ENCODE assay signal across 8 cellular contexts in the genomic region with DNA sequence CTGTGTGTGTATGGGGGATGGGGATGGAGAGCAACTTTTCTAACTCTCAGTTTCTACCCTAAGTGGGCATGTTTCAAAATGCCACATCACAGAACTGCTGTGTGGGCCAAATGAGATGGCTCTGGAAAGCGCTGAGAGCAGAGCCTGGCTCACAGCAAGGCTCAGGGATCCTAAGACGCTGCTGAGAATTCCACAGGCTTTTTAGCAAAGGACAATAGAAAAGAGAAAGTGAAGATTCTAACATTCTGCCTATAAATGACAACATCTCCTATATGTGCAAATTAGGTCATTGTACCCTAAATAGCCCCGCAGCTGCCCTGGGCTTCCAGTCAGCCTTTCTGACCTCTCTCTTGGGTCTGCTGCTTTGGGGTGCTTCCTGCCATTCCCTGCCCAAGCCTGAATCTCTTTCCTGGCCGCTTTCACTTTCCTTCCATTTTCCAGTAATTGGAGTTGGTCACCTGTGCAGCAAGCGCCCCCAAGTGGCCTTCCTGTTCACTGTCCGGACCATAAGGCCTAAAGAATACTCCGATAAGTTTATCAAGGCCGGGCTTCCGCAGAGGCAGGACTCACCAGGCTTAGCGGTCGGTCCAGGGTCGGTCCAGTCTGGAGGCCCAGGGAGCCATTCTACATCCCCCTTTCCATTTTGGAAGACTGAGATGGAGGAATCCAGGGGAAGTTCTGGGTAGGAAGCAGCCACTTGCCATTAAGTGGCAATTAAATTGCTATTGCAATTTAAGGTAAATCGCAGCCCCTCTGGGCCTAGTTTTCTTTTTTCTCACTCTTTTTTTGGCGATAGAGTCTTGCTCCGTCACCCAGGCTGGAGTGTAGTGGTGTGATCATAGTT. TPM values are rescaled to one million over a fixed set of nuclear protein-coding genes. Genes with fewer than 3 reads are reported as not detected.
A peak's percentile ranks its signal among the peaks of the same experiment; 100 is the strongest.
DNase-seq lines count a peak whose midpoint lies in the region; ATAC-seq and TF ChIP-seq lines count a peak whose summit lies in the region.

No MANE protein-coding gene starts in this region.

- H2BK120ac ChIP-seq in H9 (ENCODE audit: low read depth, low read length, poor library complexity, severe bottlenecking): no peak overlapping the region

- no peak overlapping the region for H3K9ac ChIP-seq in H9 (ENCODE audit: extremely low read depth, insufficient read length, low read length)

- peaks cover 16% of the 10 kb centered on the region for H3K23me2 ChIP-seq in H9 (ENCODE audit: insufficient read length, low read depth, low read length, poor library complexity, severe bottlenecking)

- H3K27me3 Mint-ChIP-seq in H9 (ENCODE audit: low read depth) (no peaks in the 10 kb centered on the region; the same call in 1 of the 2 replicates), chondrocyte (ENCODE audit: low read depth) (no peaks in the 10 kb centered on the region)
- no peaks in the 10 kb centered on the region for H3K27me3 Mint-ChIP-seq in activated CD4-positive, alpha-beta T cell treated with anti-CD3 and anti-CD28 coated beads for 36 hours

- POLR2A ChIA-PET in activated CD4-positive, alpha-beta T cell treated with anti-CD3 and anti-CD28 coated beads for 36 hours (lab: Charles Lee): no interaction called here

- no peaks in the 10 kb centered on the region for H3K79me2 ChIP-seq in H9 (ENCODE audit: insufficient read depth, low read length)

- H3K4me3 Mint-ChIP-seq in H9 (peak overlapping the region in 1 of 2 experiments; percentile 50; a peak in 3 of 5 replicates), chondrocyte (ENCODE audit: unreplicated experiment) (peak overlapping the region; percentile 63)
- peak overlapping the region; percentile 64 for H3K4me3 Mint-ChIP-seq in activated CD4-positive, alpha-beta T cell treated with anti-CD3 and anti-CD28 coated beads for 36 hours

- CTCF ChIA-PET in activated CD4-positive, alpha-beta T cell treated with anti-CD3 and anti-CD28 coated beads for 36 hours (lab: Charles Lee): interaction anchor here (0.6 to 3.5 kb wide), 25 partner anchors 10 to 205 kb away, joined by 3 to 14 read pairs (median 4); no protein-coding TSS in a partner anchor

- H3T11ph ChIP-seq in H9 (ENCODE audit: low read length): no peak overlapping the region

- no peak overlapping the region for H2AK5ac ChIP-seq in H9 (ENCODE audit: insufficient read length, low read length)

- H2BK12ac ChIP-seq in H9 (ENCODE audit: insufficient read length, low read depth, low read length): no peak overlapping the region

- H2AFZ ChIP-seq in H9 (ENCODE audit: low read length): no peak overlapping the region

- intact Hi-C loops in activated CD4-positive, alpha-beta T cell treated with anti-CD3 and anti-CD28 coated beads for 36 hours (cut with DNase I, micrococcal nuclease): loop anchor here (1.0 to 5.0 kb wide), 5 partner anchors 49 to 200 kb away; partner anchors contain the start of gene FLOT1 (in 1 of the 2)
- intact Hi-C loops in left colon (cut with DNase I, micrococcal nuclease): loop anchor here in 1 of 2 donors (5.0 kb wide), 2 partner anchors 50 to 135 kb away; partner anchors contain the start of genes FLOT1 and IER3

- H3K4me1 ChIP-seq in H9 (ENCODE audit: insufficient read depth, low read length): peaks cover 6% of the 10 kb centered on the region; the same call in 1 of the 2 replicates

- H3K27ac ChIP-seq in H9 (ENCODE audit: insufficient read length, low read depth, low read length): no peak overlapping the region

- no peak overlapping the region for H2BK15ac ChIP-seq in H9 (ENCODE audit: low read depth, low read length)

- no peak overlapping the region for H4K91ac ChIP-seq in H9 (ENCODE audit: insufficient read length, low read depth, low read length)

- no peak overlapping the region for H3K14ac ChIP-seq in H9 (ENCODE audit: insufficient read depth, low read length)

- peak; percentile 95 for TF ChIP-seq CTCF in H9 (conservative IDR thresholded peaks at IDR 0.05)
- TF ChIP-seq CTCF in chondrocyte (IDR thresholded peaks at IDR 0.05): peak; percentile 98

- H3K23ac ChIP-seq in H9 (ENCODE audit: insufficient read length, low read depth, low read length): no peak overlapping the region

- no peak overlapping the region for H2BK20ac ChIP-seq in H9 (ENCODE audit: low read depth, low read length, poor library complexity, severe bottlenecking)

- no peaks in the 10 kb centered on the region for H3K27me3 ChIP-seq in H9 (ENCODE audit: insufficient read depth, low read length)

- H3K4me2 ChIP-seq in H9 (ENCODE audit: insufficient read depth, insufficient read length, low read length): no peak overlapping the region

- H3K4ac ChIP-seq in H9 (ENCODE audit: low read depth, low read length): no peak overlapping the region

- no peak overlapping the region for H4K8ac ChIP-seq in H9 (replicated peaks; ENCODE audit: insufficient read length, low read depth, low read length)

- H3K4me1 Mint-ChIP-seq in H9: peaks cover 55 to 61% of the 10 kb centered on the region in 2 experiments
- peaks cover 24% of the 10 kb centered on the region for H3K4me1 Mint-ChIP-seq in activated CD4-positive, alpha-beta T cell treated with anti-CD3 and anti-CD28 coated beads for 36 hours
- peaks cover 65% of the 10 kb centered on the region for H3K4me1 Mint-ChIP-seq in chondrocyte (ENCODE audit: low read depth)

- H4K20me1 ChIP-seq in H9 (ENCODE audit: control insufficient read depth, insufficient read depth, insufficient read length): no peaks in the 10 kb centered on the region

- ATAC-seq in activated CD4-positive, alpha-beta T cell treated with anti-CD3 and anti-CD28 coated beads for 36 hours: peak; percentile 84
- peak; percentile 79 for ATAC-seq in left colon
- no peak for ATAC-seq in HG03354 (IDR thresholded peaks at IDR 0.05; ENCODE audit: poor library complexity, severe bottlenecking, unreplicated experiment)

- H3K18ac ChIP-seq in H9 (ENCODE audit: insufficient read length, low read depth, low read length): no peak overlapping the region

- H3K9me3 ChIP-seq in H9 (ENCODE audit: control insufficient read depth, low read depth, low read length): no peaks in the 10 kb centered on the region

- no peak overlapping the region for H4K5ac ChIP-seq in H9 (ENCODE audit: insufficient read length, low read depth, low read length)

- H3K79me1 ChIP-seq in H9 (ENCODE audit: insufficient read depth, low read depth, low read length, poor library complexity, severe bottlenecking): no peaks in the 10 kb centered on the region

- H3K36me3 Mint-ChIP-seq in H9 (ENCODE audit: insufficient read depth in 1 of 3, low read depth in 3 of 3) (peaks cover 5 to 22% (median 6%) of the 10 kb centered on the region in 3 experiments; a peak in 6 of 7 replicates), chondrocyte (ENCODE audit: low read depth) (peaks cover 5% of the 10 kb centered on the region)
- H3K36me3 Mint-ChIP-seq in activated CD4-positive, alpha-beta T cell treated with anti-CD3 and anti-CD28 coated beads for 36 hours (ENCODE audit: low read depth): no peaks in the 10 kb centered on the region

- WGBS in H9 (ENCODE audit: extremely low coverage, insufficient read length, low lambda C conversion rate): no CpG with 5 or more reads among the region's 15 CpGs

- H2BK5ac ChIP-seq in H9 (ENCODE audit: insufficient read length, low read length): no peak overlapping the region

- DNase-seq in AG20443 (ENCODE audit: low spot score) (peak; percentile 88), H9 (peak; percentile 89), NCI-H446 (lab: John Stamatoyannopoulos, UW) (peak; percentile 86 to 87), chondrocyte (ENCODE audit: low spot score) (peak; percentile 84), left colon (peak; percentile 89 to 94)
- peak; percentile 86 for DNase-seq in activated CD4-positive, alpha-beta T cell treated with anti-CD3 and anti-CD28 coated beads for 36 hours
- peak; percentile 47 to 63 (median 54) for DNase-seq in stimulated activated CD4-positive, alpha-beta T cell treated with anti-CD3 and anti-CD28 coated beads, Interleukin-1b, Interleukin-23, amount 100 ng/mL, for 24 hours (ENCODE audit: low read depth in 4 of 4, low spot score in 1 of 4)

- H3K9me3 Mint-ChIP-seq in H9 (peaks cover 12 to 23% of the 10 kb centered on the region in 2 experiments), chondrocyte (ENCODE audit: low read depth) (peaks cover 7% of the 10 kb centered on the region)
- no peaks in the 10 kb centered on the region for H3K9me3 Mint-ChIP-seq in activated CD4-positive, alpha-beta T cell treated with anti-CD3 and anti-CD28 coated beads for 36 hours (ENCODE audit: low read depth)

- peak overlapping the region; percentile 85 to 93 (median 89); a peak in 6 of 7 replicates for H3K27ac Mint-ChIP-seq in H9
- H3K27ac Mint-ChIP-seq in activated CD4-positive, alpha-beta T cell treated with anti-CD3 and anti-CD28 coated beads for 36 hours: peak overlapping the region; percentile 85
- peak overlapping the region; percentile 99 for H3K27ac Mint-ChIP-seq in chondrocyte (ENCODE audit: unreplicated experiment)

- H3K56ac ChIP-seq in H9 (ENCODE audit: insufficient read length, low read depth, low read length): no peak overlapping the region

RNA-seq across cellular contexts. Expression of gene DDR1, which starts 6.7 kb away (rescaled TPM):
- total RNA-seq in H9 (2021): 254 and 258 TPM in 2 replicates
- 10 to 100 TPM in 1 of 2 experiments, 1 to 10 TPM in 1; 9.5 to 12.6 TPM for total RNA-seq in activated CD4-positive, alpha-beta T cell treated with anti-CD3 and anti-CD28 coated beads for 36 hours
- total RNA-seq in chondrocyte: 112 to 157 TPM (median 117 TPM) in 3 replicates
- 100 to 1,000 TPM; 297 to 333 TPM for total RNA-seq in left colon

RNA-seq across cellular contexts. Expression of gene GTF2H4, which starts 30.4 kb away (rescaled TPM):
- total RNA-seq in H9 (2021): 58.2 and 60.8 TPM in 2 replicates
- total RNA-seq in activated CD4-positive, alpha-beta T cell treated with anti-CD3 and anti-CD28 coated beads for 36 hours: 10 to 100 TPM; 35.9 to 40.9 TPM
- 39.5 to 54.6 TPM (median 40.1 TPM) in 3 replicates for total RNA-seq in chondrocyte
- 10 to 100 TPM; 18.3 to 34.4 TPM for total RNA-seq in left colon

RNA-seq across cellular contexts. Expression of gene VARS2, which starts 36.4 kb away (rescaled TPM):
- 61.9 and 68.2 TPM in 2 replicates for total RNA-seq in H9 (2021)
- total RNA-seq in activated CD4-positive, alpha-beta T cell treated with anti-CD3 and anti-CD28 coated beads for 36 hours: 10 to 100 TPM; 68.1 to 81.1 TPM
- total RNA-seq in chondrocyte: 33.1 to 48.0 TPM (median 33.8 TPM) in 3 replicates
- total RNA-seq in left colon: 10 to 100 TPM; 17.7 to 34.8 TPM

RNA-seq across cellular contexts. Expression of gene SFTA2, which starts 54.3 kb away (rescaled TPM):
- total RNA-seq in H9 (2021) (not detected in 2 replicates), chondrocyte (not detected in 3 replicates), left colon (not detected)
- total RNA-seq in activated CD4-positive, alpha-beta T cell treated with anti-CD3 and anti-CD28 coated beads for 36 hours: not detected
